12 cellular contexts compared by ENCODE assay signal in genomic region chr1:111669268-111669667, GRCh38. TPM values are rescaled to one million over a fixed set of nuclear protein-coding genes. Genes with fewer than 3 reads are reported as not detected.
DNase-seq lines count a peak whose midpoint lies in the region; ATAC-seq, FAIRE-seq and TF ChIP-seq lines count a peak whose summit lies in the region.
"Had no signal": no experiment of that assay in that cellular context is flagged by ENCODE, and none has a peak within 500 bp of the region (broad histone marks: within the 10 kb centered on the region; RNA-seq: fewer than 3 reads in every experiment).

No MANE protein-coding gene starts in this region.

- FAIRE-seq in K562 (lab: Jason Lieb, UNC): peak; percentile 37

- peak; percentile 68; the same call in 1 of the 2 replicates for TF ChIP-seq EP300 in K562 (IDR thresholded peaks at IDR 0.05; ENCODE audit: low read length)

- ATAC-seq in IMR-90 (ENCODE audit: low read depth) (peak; percentile 81), K562 (peak; percentile 78), natural killer cell (no peak)

- peaks cover 30 to 32% of the 10 kb centered on the region in 2 donors for H3K36me3 Mint-ChIP-seq in CD4-positive, alpha-beta memory T cell
- H3K36me3 Mint-ChIP-seq in natural killer cell: no peaks in the 10 kb centered on the region

- no peaks in the 10 kb centered on the region for H3K27me3 ChIP-seq in CD4-positive, alpha-beta memory T cell (ENCODE audit: insufficient read depth, low read length)
- H3K27me3 ChIP-seq in IMR-90 (ENCODE audit: control insufficient read depth, insufficient read depth, low read length): no peaks in the 10 kb centered on the region
- no peaks in the 10 kb centered on the region for H3K27me3 ChIP-seq in K562 (ENCODE audit: control insufficient read depth in 2 of 2, insufficient read depth in 2 of 2, low read length in 2 of 2)

- H2AK9ac ChIP-seq in IMR-90 (replicated peaks; ENCODE audit: low read depth, low read length, poor library complexity): no peak overlapping the region

- peak overlapping the region in 6 of 7 donors; percentile 8 to 76 (median 60) for H3K27ac Mint-ChIP-seq in CD4-positive, alpha-beta memory T cell
- peak overlapping the region; percentile 79 to 83 for H3K27ac Mint-ChIP-seq in natural killer cell

- H2AFZ ChIP-seq in IMR-90 (replicated peaks; ENCODE audit: low read length, poor library complexity): no peak overlapping the region
- no peak overlapping the region for H2AFZ ChIP-seq in K562 (ENCODE audit: low read depth, low read length)

- in situ Hi-C loops in IMR-90 (cut with MboI; ENCODE audit: low sequenced_read_pairs): loop anchor here (10.0 kb wide), 1 partner anchor 444 kb away; the partner anchor contains the start of gene CHI3L2
- in situ Hi-C loops in K562 (cut with MboI): no loop called here

- H3K4me1 Mint-ChIP-seq in CD4-positive, alpha-beta memory T cell: peaks cover 61 to 91% (median 77%) of the 10 kb centered on the region in 4 donors
- H3K4me1 Mint-ChIP-seq in natural killer cell: peaks cover 76 to 85% of the 10 kb centered on the region in 2 donors

- TF ChIP-seq POLR2A in IMR-90 (IDR thresholded peaks at IDR 0.05; ENCODE audit: low read depth, low read length): no peak
- no peak for TF ChIP-seq POLR2A in K562 (conservative IDR thresholded peaks at IDR 0.05)

- no peak overlapping the region for H3K27ac ChIP-seq in CD4-positive, alpha-beta memory T cell (ENCODE audit: low read depth, low read length)
- H3K27ac ChIP-seq in IMR-90 (ENCODE audit: insufficient read depth, low read length): no peak overlapping the region
- peak overlapping the region; percentile 42 for H3K27ac ChIP-seq in K562 (ENCODE audit: extremely low read depth, low read depth, low read length)
- H3K27ac ChIP-seq: RWPE1 had no signal

- no peak overlapping the region for H3K4ac ChIP-seq in IMR-90 (ENCODE audit: low read depth, low read length)

- H2BK20ac ChIP-seq in IMR-90 (ENCODE audit: low read depth, low read length): no peak overlapping the region

- H3K27me3 Mint-ChIP-seq in CD4-positive, alpha-beta memory T cell: no peaks in the 10 kb centered on the region
- H3K27me3 Mint-ChIP-seq in natural killer cell (ENCODE audit: low read depth in 2 of 2): no peaks in the 10 kb centered on the region

- H4K91ac ChIP-seq in IMR-90 (ENCODE audit: insufficient read depth, low read depth, low read length): no peak overlapping the region

- no peak for DNase-seq in CD4-positive, alpha-beta memory T cell
- DNase-seq in IMR-90 (peak; percentile 45), K562 (ENCODE audit: extremely low read depth in 1 of 4, low spot score in 3 of 4) (peak in 2 of 4 experiments; percentile 40 to 43), natural killer cell (no peak), nucleus accumbens (lab: John Stamatoyannopoulos, UW) (no peak), retina (no peak), NOMO-1 treated with DMSO at 0.1 percent for 48 hours (lab: John Stamatoyannopoulos, UW; ENCODE audit: unreplicated experiment) (no peak)
- DNase-seq: activated T-cell treated with anti-CD3 and anti-CD28 coated beads for 4 hours, NCI-H1417 treated with DMSO at 0.1 percent for 48 hours, NCI-H524, T1000 had no signal

- H3K9me1 ChIP-seq in IMR-90 (ENCODE audit: insufficient read depth, low read length) (0 out of 2 replicates have a peak, but pooled peaks cover 5% of the 10 kb centered on the region), K562 (ENCODE audit: control insufficient read depth, insufficient read depth, low read length) (no peaks in the 10 kb centered on the region)

- WGBS in IMR-90 (ENCODE audit: extremely low coverage in 2 of 2, insufficient read length in 1 of 2), 2 experiments: no CpG with 5 or more reads among the region's 1 CpG
- WGBS in K562 (ENCODE audit: insufficient coverage, low coverage, missing lambda C conversion rate): 0% methylated on average over 1 of the region's 1 CpG

- no peak overlapping the region for H3K23ac ChIP-seq in IMR-90 (ENCODE audit: low read depth, low read length)

- H2AK5ac ChIP-seq in IMR-90 (ENCODE audit: low read depth, low read length): no peak overlapping the region

- H3K79me2 ChIP-seq in K562 (ENCODE audit: control insufficient read depth, insufficient read depth, low read length): peaks cover 84% of the 10 kb centered on the region

- POLR2A ChIA-PET in CD4-positive, alpha-beta memory T cell (lab: Charles Lee; ENCODE audit: partially characterized antibody): interaction anchor here (0.7 to 1.3 kb wide), 6 partner anchors 13 to 162 kb away, joined by 3 to 5 read pairs (median 3); no protein-coding TSS in a partner anchor
- POLR2A ChIA-PET in IMR-90 (lab: Charles Lee; ENCODE audit: unreplicated experiment) (no interaction called here), K562 (lab: Yijun Ruan, JAX) (interaction anchor here (0.6 to 1.1 kb wide), 4 partner anchors 11 to 562 kb away, joined by 3 read pairs; no protein-coding TSS in a partner anchor)

- BruUV-seq in IMR-90 (replicated peaks; lab: Mats Ljungman, UMichigan) (no TSS peak), K562 (replicated peaks; lab: Mats Ljungman, UMichigan) (no TSS peak)

- TF ChIP-seq RAD21 in IMR-90 (IDR thresholded peaks at IDR 0.05; ENCODE audit: low read length) (no peak), K562 (CRISPR knock-in tag; conservative IDR thresholded peaks at IDR 0.05 in 1 of 2, IDR thresholded peaks at IDR 0.05 in 1 of 2) (0 out of 4 replicates have a peak, but pooled peaks of 1 of the 2 experiments have one; percentile 29)

- H3K9ac ChIP-seq in IMR-90 (ENCODE audit: low read depth, low read length) (no peak overlapping the region), K562 (ENCODE audit: insufficient read depth in 1 of 2, low read depth in 2 of 2, low read length in 2 of 2) (no peak overlapping the region)

- H3K4me2 ChIP-seq in IMR-90 (ENCODE audit: low read depth, low read length) (peak overlapping the region; percentile 60; the same call in 1 of the 2 replicates), K562 (ENCODE audit: insufficient read depth, low read length) (no peak overlapping the region)

- peaks cover 9 to 62% of the 10 kb centered on the region in 2 experiments; a peak in 3 of 4 replicates for H3K79me1 ChIP-seq in IMR-90 (ENCODE audit: low read depth in 1 of 2, low read length in 2 of 2)

- intact Hi-C loops in CD4-positive, alpha-beta memory T cell (cut with micrococcal nuclease): no loop called here
- intact Hi-C loops in IMR-90 (cut with micrococcal nuclease): no loop called here
- intact Hi-C loops in K562 (cut with micrococcal nuclease): loop anchor here (10.0 kb wide), 1 partner anchor 454 kb away; no protein-coding TSS in a partner anchor
- intact Hi-C loops in natural killer cell (cut with micrococcal nuclease): no loop called here

- no peaks in the 10 kb centered on the region for H3K9me3 Mint-ChIP-seq in CD4-positive, alpha-beta memory T cell
- no peaks in the 10 kb centered on the region for H3K9me3 Mint-ChIP-seq in natural killer cell

- dilution Hi-C loops in IMR-90 (cut with HindIII; ENCODE audit: low sequenced_read_pairs, unreplicated experiment): no loop called here

- H4K20me1 ChIP-seq in IMR-90 (ENCODE audit: insufficient read depth, low read length) (peaks cover 7% of the 10 kb centered on the region; the same call in 1 of the 2 replicates), K562 (replicated peaks; ENCODE audit: control insufficient read depth, insufficient read depth, low read length) (no peaks in the 10 kb centered on the region)

- no peak overlapping the region for H4K5ac ChIP-seq in IMR-90 (ENCODE audit: low read depth, low read length)

- H3K4me3 Mint-ChIP-seq in CD4-positive, alpha-beta memory T cell: peak overlapping the region in 3 of 8 donors; percentile 12 to 55 (median 38)
- H3K4me3 Mint-ChIP-seq in natural killer cell: no peak overlapping the region

- H3K36me3 ChIP-seq in CD4-positive, alpha-beta memory T cell (ENCODE audit: insufficient read depth, low read length): peaks cover 3% of the 10 kb centered on the region
- H3K36me3 ChIP-seq in IMR-90 (ENCODE audit: control insufficient read depth, insufficient read depth, low read length): no peaks in the 10 kb centered on the region
- H3K36me3 ChIP-seq in K562 (ENCODE audit: control insufficient read depth, insufficient read depth, low read length): peaks cover 7% of the 10 kb centered on the region; the same call in 1 of the 3 replicates

- no peaks in the 10 kb centered on the region for H3K9me3 ChIP-seq in CD4-positive, alpha-beta memory T cell (ENCODE audit: control insufficient read depth in 1 of 2, low read length in 2 of 2)
- H3K9me3 ChIP-seq in IMR-90 (ENCODE audit: control insufficient read depth, insufficient read depth, low read length): no peaks in the 10 kb centered on the region
- no peaks in the 10 kb centered on the region for H3K9me3 ChIP-seq in K562 (replicated peaks; ENCODE audit: control insufficient read depth, insufficient read depth, low read depth, low read length)

- no peak overlapping the region for H3K56ac ChIP-seq in IMR-90 (ENCODE audit: extremely low read depth, insufficient read depth, low read length)

- H3K4me1 ChIP-seq in CD4-positive, alpha-beta memory T cell (ENCODE audit: insufficient read depth, low read length): peaks cover 84% of the 10 kb centered on the region
- H3K4me1 ChIP-seq in IMR-90 (ENCODE audit: control insufficient read depth, insufficient read depth, low read length) (peaks cover 3% of the 10 kb centered on the region), K562 (replicated peaks in 1 of 2; ENCODE audit: control insufficient read depth in 2 of 2, insufficient read depth in 2 of 2, low read length in 2 of 2) (peaks cover 8 to 22% of the 10 kb centered on the region in 2 experiments)

- H3K18ac ChIP-seq in IMR-90 (ENCODE audit: low read depth, low read length): no peak overlapping the region

- CTCF ChIA-PET in CD4-positive, alpha-beta memory T cell (lab: Charles Lee; ENCODE audit: partially characterized antibody): interaction anchor here (1.0 to 3.0 kb wide), 4 partner anchors 11 to 198 kb away, joined by 3 to 12 read pairs (median 3); no protein-coding TSS in a partner anchor
- CTCF ChIA-PET in IMR-90 (lab: Yijun Ruan, JAX) (interaction anchor here (0.6 to 2.3 kb wide), 7 partner anchors 11 to 161 kb away, joined by 3 to 5 read pairs (median 4); no protein-coding TSS in a partner anchor), K562 (lab: Yijun Ruan, JAX; ENCODE audit: low intra/inter-chr PET ratio) (interaction anchor here (1.2 kb wide), 1 partner anchor 161 kb away, joined by 4 read pairs; no protein-coding TSS in a partner anchor)

- TF ChIP-seq CTCF in IMR-90 (conservative IDR thresholded peaks at IDR 0.05; ENCODE audit: low read depth, low read length) (no peak), K562 (IDR thresholded peaks at IDR 0.05 in 2 of 3, conservative IDR thresholded peaks at IDR 0.05 in 1 of 3; ENCODE audit: insufficient read depth in 2 of 3, low read depth in 1 of 3, low read length in 3 of 3) (no peak), natural killer cell (IDR thresholded peaks at IDR 0.05) (no peak)

- H3K4me3 ChIP-seq in CD4-positive, alpha-beta memory T cell (ENCODE audit: low read length in 2 of 2): no peak overlapping the region
- H3K4me3 ChIP-seq in IMR-90 (ENCODE audit: insufficient read depth, low read depth, low read length) (no peak overlapping the region), K562 (no peak overlapping the region)

- H2BK120ac ChIP-seq in IMR-90 (ENCODE audit: low read depth, low read length): no peak overlapping the region

- peak overlapping the region; percentile 31 for H2BK5ac ChIP-seq in IMR-90 (ENCODE audit: low read depth, low read length, poor library complexity, severe bottlenecking)

- no peak overlapping the region for H2BK15ac ChIP-seq in IMR-90 (ENCODE audit: low read depth, low read length)

- H4K8ac ChIP-seq in IMR-90 (ENCODE audit: low read depth in 2 of 2, low read length in 2 of 2): no peak overlapping the region

- no peak overlapping the region for H3K14ac ChIP-seq in IMR-90 (replicated peaks; ENCODE audit: low read depth, low read length)

RNA-seq across cellular contexts. Expression of gene RAP1A, which starts 49.7 kb away (rescaled TPM):
- 100 to 1,000 TPM; 130 to 134 TPM for total RNA-seq in CD4-positive, alpha-beta memory T cell
- 10 to 100 TPM; 67.2 to 85.7 TPM for polyA plus RNA-seq in CD4-positive, alpha-beta memory T cell
- total RNA-seq in IMR-90 (2012; rRNA removed) (18.1 and 35.3 TPM in 2 replicates), K562 (2014; rRNA removed) (13.4 and 19.0 TPM in 2 replicates), K562 (2014; rRNA removed; fragmentation: Illumina TruSeq; extraction: Trizol) (32.5 and 40.1 TPM in 2 replicates), K562 (2015; rRNA removed; fragmentation: Illumina TruSeq; extraction: Trizol) (19.4 and 24.5 TPM in 2 replicates), K562 (2021) (57.6 and 60.7 TPM in 2 replicates), natural killer cell (100 to 1,000 TPM in 2 of 3 donors, 10 to 100 TPM in 1; 83.7 to 112 (median 104) TPM)
- polyA plus RNA-seq in IMR-90 (2012; rRNA removed) (34.4 and 43.6 TPM in 2 replicates), K562 (2011; rRNA removed) (49.0 and 77.3 TPM in 2 replicates), K562 (2014; fragmentation: Illumina TruSeq; extraction: Trizol) (68.8 and 86.2 TPM in 2 replicates), K562 (2014; fragmentation: Nextera tagmentation; extraction: Ambion mirVana) (10 to 100 TPM; 21.3 to 28.9 TPM), K562 (2014; rRNA removed) (45.9 and 48.2 TPM in 2 replicates)
- polyA plus RNA-seq in IMR-90 (2012; cell fraction: cytosol; rRNA removed): 4.0 and 6.2 TPM in 2 replicates
- 0.72 and 9.5 TPM in 2 replicates for polyA plus RNA-seq in IMR-90 (2012; cell fraction: nucleus; rRNA removed; ENCODE audit: low replicate concordance)
- total RNA-seq in K562 (2011; cell fraction: chromatin; rRNA removed; ENCODE audit: low replicate concordance): 4.2 and 14.3 TPM in 2 replicates
- 2.2 and 3.4 TPM in 2 replicates for total RNA-seq in K562 (2011; cell fraction: nucleolus; rRNA removed)
- 7.9 and 18.7 TPM in 2 replicates for total RNA-seq in K562 (2011; cell fraction: nucleoplasm; rRNA removed)
- 11.3 and 24.6 TPM in 2 replicates for polyA plus RNA-seq in K562 (2011; cell fraction: cytosol; rRNA removed)
- polyA plus RNA-seq in K562 (2011; cell fraction: nucleus; rRNA removed): 6.6 and 11.5 TPM in 2 replicates
- 68.6 and 95.0 TPM in 2 replicates for polyA plus RNA-seq in K562 (2012)
- 49.7 and 52.8 TPM in 2 replicates for polyA minus RNA-seq in K562 (2011; rRNA and poly(A)+ RNA removed)
- polyA minus RNA-seq in K562 (2011; cell fraction: cytosol; rRNA and poly(A)+ RNA removed): 20.3 and 24.0 TPM in 2 replicates
- polyA minus RNA-seq in K562 (2011; cell fraction: nucleus; rRNA and poly(A)+ RNA removed): 4.7 and 9.1 TPM in 2 replicates

Comparison
In these comparisons a context has a peak if more than half of its experiments do, and no peak if none do; other contexts are left out.
1. ATAC-seq: peak in IMR-90 (single experiment) and K562 (single experiment); none in natural killer cell (0 of 3).